8 cellular contexts compared by ENCODE assay signal in genomic region chr14:21104448-21105060, GRCh38. TPM values are rescaled to one million over a fixed set of nuclear protein-coding genes. Genes with fewer than 3 reads are reported as not detected.
DNase-seq lines count a peak whose midpoint lies in the region; TF ChIP-seq lines count a peak whose summit lies in the region.

No MANE protein-coding gene starts in this region.

- H3K36me3 Mint-ChIP-seq in HFFc6 (ENCODE audit: low read depth), result no peaks in the 10 kb centered on the region

- peak overlapping the region; percentile 61 for H3K4me3 ChIP-seq in astrocyte of the cerebellum (ENCODE audit: low read depth, low read length)

- peak overlapping the region; percentile 89 for H3K27ac Mint-ChIP-seq in HFFc6

- no peaks in the 10 kb centered on the region for H3K9me3 Mint-ChIP-seq in HFFc6

- TF ChIP-seq CTCF in HFFc6 (IDR thresholded peaks at IDR 0.05) (peak; percentile 89), astrocyte of the cerebellum (IDR thresholded peaks at IDR 0.05; ENCODE audit: low read depth, low read length, missing control alignments) (peak; percentile 100)

- peak; percentile 49 for DNase-seq in GF-D8 (lab: John Stamatoyannopoulos, UW)
- peak; percentile 72 for DNase-seq in HFFc6
- peak; percentile 74 for DNase-seq in NCI-H1105 (lab: John Stamatoyannopoulos, UW)
- peak; percentile 87 for DNase-seq in SW480 (ENCODE audit: low spot score)
- DNase-seq in astrocyte of the cerebellum (ENCODE audit: low read depth), result peak; percentile 43
- peak; percentile 81 for DNase-seq in hepatic stellate cell (ENCODE audit: low spot score)
- DNase-seq in pulmonary artery endothelial cell (ENCODE audit: low read depth, low spot score), result peak; percentile 33
- DNase-seq in mesenteric fat pad (ENCODE audit: low spot score), result no peak

- peak overlapping the region; percentile 85 for H3K4me3 Mint-ChIP-seq in HFFc6

- H3K4me1 Mint-ChIP-seq in HFFc6 (ENCODE audit: low read depth), result peaks cover 52% of the 10 kb centered on the region

- in situ Hi-C loops in astrocyte of the cerebellum (cut with HindIII; ENCODE audit: low sequenced_read_pairs), result loop anchor here (5.0 kb wide), 2 partner anchors 42 to 53 kb away; partner anchors contain the start of gene OR5AU1

- peaks cover 4% of the 10 kb centered on the region for H3K27me3 Mint-ChIP-seq in HFFc6 (ENCODE audit: insufficient read depth)

RNA-seq across cellular contexts. Expression of gene TMEM253, which starts 3.7 kb away (rescaled TPM):
- total RNA-seq in HFFc6 (2021; fragmentation: NEBNext Ultra II Directional; extraction: Animal tissue kit (Norgen Biotek cat#: 25700)), result under 1 TPM in 2 of 6 experiments, not detected in 4; 0.18 to 0.35 TPM
- not detected in 2 replicates for total RNA-seq in pulmonary artery endothelial cell
- total RNA-seq in mesenteric fat pad, result 2.2 TPM

RNA-seq across cellular contexts. Expression of gene ZNF219, which starts 6.1 kb away (rescaled TPM):
- total RNA-seq in HFFc6 (2021; fragmentation: NEBNext Ultra II Directional; extraction: Animal tissue kit (Norgen Biotek cat#: 25700)), result 10 to 100 TPM in 2 of 6 experiments, 1 to 10 TPM in 4; 5.3 to 11.2 (median 6.6) TPM
- total RNA-seq in pulmonary artery endothelial cell, result 3.9 and 4.2 TPM in 2 replicates
- total RNA-seq in mesenteric fat pad, result 80.6 TPM

RNA-seq across cellular contexts. Expression of gene ARHGEF40, which starts 34.5 kb away (rescaled TPM):
- 10 to 100 TPM; 30.4 to 43.0 (median 40.8) TPM for total RNA-seq in HFFc6 (2021; fragmentation: NEBNext Ultra II Directional; extraction: Animal tissue kit (Norgen Biotek cat#: 25700))
- total RNA-seq in pulmonary artery endothelial cell, result 4.1 and 6.2 TPM in 2 replicates
- 81.1 TPM for total RNA-seq in mesenteric fat pad

RNA-seq across cellular contexts. Expression of gene RNASE8, which starts 46.9 kb away (rescaled TPM):
- total RNA-seq in HFFc6 (2021; fragmentation: NEBNext Ultra II Directional; extraction: Animal tissue kit (Norgen Biotek cat#: 25700)), result not detected
- not detected in 2 replicates for total RNA-seq in pulmonary artery endothelial cell
- total RNA-seq in mesenteric fat pad, result not detected

RNA-seq across cellular contexts. Expression of gene OR5AU1, which starts 51.3 kb away (rescaled TPM):
- not detected for total RNA-seq in HFFc6 (2021; fragmentation: NEBNext Ultra II Directional; extraction: Animal tissue kit (Norgen Biotek cat#: 25700))
- total RNA-seq in pulmonary artery endothelial cell, result not detected in 2 replicates
- total RNA-seq in mesenteric fat pad, result not detected
